Comparison of ENCODE assay signal across 1 cellular context in genomic region chr12:54369597-54370217, GRCh38.
TF ChIP-seq lines count a peak whose summit lies in the region.

No MANE protein-coding gene starts in this region.

TF ChIP-seq in HEK293, 187 proteins besides CTCF, POLR2A, EP300 and RAD21 (continued from another document):
- no peak for TF ChIP-seq ZBTB44 (tag by site-specific recombination; IDR thresholded peaks at IDR 0.05)
- TF ChIP-seq ZNF174 (tag by site-specific recombination; IDR thresholded peaks at IDR 0.05) = no peak
- no peak for TF ChIP-seq ZNF704 (tag by site-specific recombination; IDR thresholded peaks at IDR 0.05)
